1 cellular context compared by ENCODE assay signal in genomic region chr20:25549866-25550477, GRCh38.
TF ChIP-seq lines count a peak whose summit lies in the region.

No MANE protein-coding gene starts in this region.

TF ChIP-seq in SK-N-SH, 30 proteins besides CTCF, POLR2A, EP300 and RAD21 (continued from another document):
- no peak for TF ChIP-seq PBX3 (IDR thresholded peaks at IDR 0.05)
- TF ChIP-seq GABPA (IDR thresholded peaks at IDR 0.05; ENCODE audit: low read depth): no peak
- TF ChIP-seq SMC3 (IDR thresholded peaks at IDR 0.05; ENCODE audit: low read depth, low read length): no peak
- TF ChIP-seq, protein P1, sequence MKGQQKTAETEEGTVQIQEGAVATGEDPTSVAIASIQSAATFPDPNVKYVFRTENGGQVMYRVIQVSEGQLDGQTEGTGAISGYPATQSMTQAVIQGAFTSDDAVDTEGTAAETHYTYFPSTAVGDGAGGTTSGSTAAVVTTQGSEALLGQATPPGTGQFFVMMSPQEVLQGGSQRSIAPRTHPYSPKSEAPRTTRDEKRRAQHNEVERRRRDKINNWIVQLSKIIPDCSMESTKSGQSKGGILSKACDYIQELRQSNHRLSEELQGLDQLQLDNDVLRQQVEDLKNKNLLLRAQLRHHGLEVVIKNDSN (IDR thresholded peaks at IDR 0.05; ENCODE audit: borderline replicate concordance, low read depth): no peak
- TF ChIP-seq JUND (IDR thresholded peaks at IDR 0.05): no peak
- TF ChIP-seq, protein P2, sequence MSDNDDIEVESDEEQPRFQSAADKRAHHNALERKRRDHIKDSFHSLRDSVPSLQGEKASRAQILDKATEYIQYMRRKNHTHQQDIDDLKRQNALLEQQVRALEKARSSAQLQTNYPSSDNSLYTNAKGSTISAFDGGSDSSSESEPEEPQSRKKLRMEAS (IDR thresholded peaks at IDR 0.05; ENCODE audit: low read depth): no peak
- TF ChIP-seq ZBTB33 (IDR thresholded peaks at IDR 0.05; ENCODE audit: borderline replicate concordance, low read depth): no peak
- no peak for TF ChIP-seq RCOR1 (IDR thresholded peaks at IDR 0.05; ENCODE audit: low read length)
